Comparison of ENCODE assay signal across 6 cellular contexts in genomic region chr4:101905527-101905926, GRCh38.
DNase-seq lines count a peak whose midpoint lies in the region; ATAC-seq and TF ChIP-seq lines count a peak whose summit lies in the region.
"Not testable (repeated sequence)": the region's sequence is repeated elsewhere in the genome, so short reads cannot be mapped to it uniquely, and the experiment has no call there.

No MANE protein-coding gene starts in this region.

- not testable (repeated sequence) for H3K4me3 ChIP-seq in A673 (ENCODE audit: low read depth, low read length, poor library complexity, severe bottlenecking); SK-N-SH (ENCODE audit: low read depth in 2 of 2, low read length in 1 of 2)

- not testable (repeated sequence) for H4K20me1 ChIP-seq in SK-N-SH (ENCODE audit: insufficient read depth)

- H3K36me3 ChIP-seq in A673 (ENCODE audit: insufficient read depth, low read length, poor library complexity, severe bottlenecking); SK-N-SH (replicated peaks in 1 of 2; ENCODE audit: control insufficient read depth in 1 of 2, insufficient read depth in 2 of 2, low read length in 1 of 2): not testable (repeated sequence)

- not testable (repeated sequence) for H3K79me2 ChIP-seq in SK-N-SH (ENCODE audit: insufficient read depth)

- H3K9ac ChIP-seq in SK-N-SH = not testable (repeated sequence)

- not testable (repeated sequence) for ATAC-seq in stimulated activated memory B cell treated with anti-CD40 and anti-IgM and Interleukin-4, amounts not matched to agents 10 μg/mL and 1 μg/mL and 100 μg/mL, for 72 hours

- BruUV-seq in A673 (replicated peaks; lab: Mats Ljungman, UMichigan) = not testable (repeated sequence)

- not testable (repeated sequence) for H3K27ac ChIP-seq in A673 (ENCODE audit: low read depth, low read length, poor library complexity, severe bottlenecking)
- peak overlapping the region in 1 of 2 experiments; percentile 67; a peak in 2 of 4 replicates for H3K27ac ChIP-seq in SK-N-SH (ENCODE audit: low read depth in 2 of 2, low read length in 1 of 2)

- not testable (repeated sequence) for H3K27me3 Mint-ChIP-seq in stimulated activated memory B cell treated with anti-CD40 and anti-IgM and Interleukin-4, amounts not matched to agents 10 μg/mL and 1 μg/mL and 100 μg/mL, for 72 hours

- H3K27ac Mint-ChIP-seq in stimulated activated memory B cell treated with anti-CD40 and anti-IgM and Interleukin-4, amounts not matched to agents 10 μg/mL and 1 μg/mL and 100 μg/mL, for 72 hours = peak overlapping the region; percentile 53

- H3K9me3 Mint-ChIP-seq in stimulated activated memory B cell treated with anti-CD40 and anti-IgM and Interleukin-4, amounts not matched to agents 10 μg/mL and 1 μg/mL and 100 μg/mL, for 72 hours = not testable (repeated sequence)

- TF ChIP-seq CTCF in A673 (conservative IDR thresholded peaks at IDR 0.05; ENCODE audit: low read depth, low read length); SK-N-SH (IDR thresholded peaks at IDR 0.05): not testable (repeated sequence)

- TF ChIP-seq EP300 in SK-N-SH (IDR thresholded peaks at IDR 0.05; ENCODE audit: borderline replicate concordance in 1 of 2, low read depth in 1 of 2, low read length in 1 of 2) = peak in 1 of 2 experiments; percentile 43; a peak in 1 of 4 replicates

- TF ChIP-seq RAD21 in SK-N-SH (IDR thresholded peaks at IDR 0.05; ENCODE audit: low read length) = 0 out of 2 replicates have a peak, but pooled peaks have one; percentile 4

- not testable (repeated sequence) for H3K27me3 ChIP-seq in A673 (replicated peaks; ENCODE audit: insufficient read depth, low read depth, low read length, poor library complexity); SK-N-SH (ENCODE audit: insufficient read depth)

- 47% methylated on average over 5 of the region's 5 CpGs for WGBS in SK-N-SH (ENCODE audit: low lambda C conversion rate)

- not testable (repeated sequence) for H3K4me1 Mint-ChIP-seq in stimulated activated memory B cell treated with anti-CD40 and anti-IgM and Interleukin-4, amounts not matched to agents 10 μg/mL and 1 μg/mL and 100 μg/mL, for 72 hours

- POLR2A ChIA-PET in A673 (lab: Charles Lee; ENCODE audit: low non-redundant PET); SK-N-SH (lab: Yijun Ruan, JAX): not testable (repeated sequence)

- intact Hi-C loops in A673 (cut with micrococcal nuclease; ENCODE audit: unreplicated experiment) = not testable (repeated sequence)

- H3K4me2 ChIP-seq in SK-N-SH = not testable (repeated sequence)

- peak; percentile 52 for DNase-seq in A673 (ENCODE audit: low spot score)
- DNase-seq in NCI-H526 (lab: John Stamatoyannopoulos, UW) = peak; percentile 20 to 65
- peak; percentile 5 for DNase-seq in SK-N-SH
- peak; percentile 2 to 7 for DNase-seq in dermis microvascular lymphatic vessel endothelial cell (ENCODE audit: low read depth in 2 of 2)
- DNase-seq in lung microvascular endothelial cell (ENCODE audit: low read depth in 2 of 2) = peak; percentile 15 to 16

- not testable (repeated sequence) for H3F3A ChIP-seq in SK-N-SH (replicated peaks; ENCODE audit: insufficient read depth)

- H3K4me1 ChIP-seq in A673 (ENCODE audit: insufficient read depth, low read length, poor library complexity, severe bottlenecking); SK-N-SH (ENCODE audit: control insufficient read depth in 1 of 2, insufficient read depth in 2 of 2, low read depth in 1 of 2, low read length in 1 of 2): not testable (repeated sequence)

- CTCF ChIA-PET in A673 (lab: Charles Lee) = not testable (repeated sequence)
- CTCF ChIA-PET in SK-N-SH (lab: Yijun Ruan, JAX) = interaction anchor here (0.7 kb wide), 1 partner anchor 1959 kb away, joined by 3 read pairs; no protein-coding TSS in a partner anchor

- not testable (repeated sequence) for H3K9me3 ChIP-seq in A673 (ENCODE audit: low read depth, low read length, poor library complexity, severe bottlenecking); SK-N-SH

- H3K36me3 Mint-ChIP-seq in stimulated activated memory B cell treated with anti-CD40 and anti-IgM and Interleukin-4, amounts not matched to agents 10 μg/mL and 1 μg/mL and 100 μg/mL, for 72 hours = peaks cover 71% of the 10 kb centered on the region

- not testable (repeated sequence) for H3K9me2 ChIP-seq in SK-N-SH

- not testable (repeated sequence) for H3K4me3 Mint-ChIP-seq in stimulated activated memory B cell treated with anti-CD40 and anti-IgM and Interleukin-4, amounts not matched to agents 10 μg/mL and 1 μg/mL and 100 μg/mL, for 72 hours

- H2AFZ ChIP-seq in SK-N-SH (ENCODE audit: low read depth) = not testable (repeated sequence)

TF ChIP-seq in SK-N-SH, 30 proteins besides CTCF, POLR2A, EP300 and RAD21:
- peak; percentile 57 for TF ChIP-seq GATA2 (CRISPR knock-in tag; IDR thresholded peaks at IDR 0.05)
